In genomic region chr3:44992555-44993470, GRCh38 we compare ENCODE assay signal across 1 cellular context.
TF ChIP-seq lines count a peak whose summit lies in the region.

No MANE protein-coding gene starts in this region.

TF ChIP-seq in K562, 482 proteins besides CTCF, POLR2A, EP300 and RAD21 (continues in another document):
- no peak for TF ChIP-seq EWSR1 (IDR thresholded peaks at IDR 0.05; ENCODE audit: borderline replicate concordance, low read depth, partially characterized antibody)
- TF ChIP-seq ELF2 (CRISPR knock-in tag; IDR thresholded peaks at IDR 0.05): no peak
- TF ChIP-seq, protein P1, sequence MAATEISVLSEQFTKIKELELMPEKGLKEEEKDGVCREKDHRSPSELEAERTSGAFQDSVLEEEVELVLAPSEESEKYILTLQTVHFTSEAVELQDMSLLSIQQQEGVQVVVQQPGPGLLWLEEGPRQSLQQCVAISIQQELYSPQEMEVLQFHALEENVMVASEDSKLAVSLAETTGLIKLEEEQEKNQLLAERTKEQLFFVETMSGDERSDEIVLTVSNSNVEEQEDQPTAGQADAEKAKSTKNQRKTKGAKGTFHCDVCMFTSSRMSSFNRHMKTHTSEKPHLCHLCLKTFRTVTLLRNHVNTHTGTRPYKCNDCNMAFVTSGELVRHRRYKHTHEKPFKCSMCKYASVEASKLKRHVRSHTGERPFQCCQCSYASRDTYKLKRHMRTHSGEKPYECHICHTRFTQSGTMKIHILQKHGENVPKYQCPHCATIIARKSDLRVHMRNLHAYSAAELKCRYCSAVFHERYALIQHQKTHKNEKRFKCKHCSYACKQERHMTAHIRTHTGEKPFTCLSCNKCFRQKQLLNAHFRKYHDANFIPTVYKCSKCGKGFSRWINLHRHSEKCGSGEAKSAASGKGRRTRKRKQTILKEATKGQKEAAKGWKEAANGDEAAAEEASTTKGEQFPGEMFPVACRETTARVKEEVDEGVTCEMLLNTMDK (IDR thresholded peaks at IDR 0.05; ENCODE audit: borderline replicate concordance, insufficient read depth, low read depth, low read length, poor library complexity, severe bottlenecking): peak; percentile 51
- peak; percentile 31; the same call in 1 of the 2 replicates for TF ChIP-seq KLF16 (IDR thresholded peaks at IDR 0.05)
- no peak for TF ChIP-seq ZNF232 (CRISPR knock-in tag; IDR thresholded peaks at IDR 0.05)
- TF ChIP-seq CEBPZ (IDR thresholded peaks at IDR 0.05; ENCODE audit: borderline replicate concordance, low read depth, low read length): no peak
- 0 out of 2 replicates have a peak, but pooled peaks have one; percentile 11 for TF ChIP-seq CXXC5 (CRISPR knock-in tag; IDR thresholded peaks at IDR 0.05)
- TF ChIP-seq, protein P2, sequence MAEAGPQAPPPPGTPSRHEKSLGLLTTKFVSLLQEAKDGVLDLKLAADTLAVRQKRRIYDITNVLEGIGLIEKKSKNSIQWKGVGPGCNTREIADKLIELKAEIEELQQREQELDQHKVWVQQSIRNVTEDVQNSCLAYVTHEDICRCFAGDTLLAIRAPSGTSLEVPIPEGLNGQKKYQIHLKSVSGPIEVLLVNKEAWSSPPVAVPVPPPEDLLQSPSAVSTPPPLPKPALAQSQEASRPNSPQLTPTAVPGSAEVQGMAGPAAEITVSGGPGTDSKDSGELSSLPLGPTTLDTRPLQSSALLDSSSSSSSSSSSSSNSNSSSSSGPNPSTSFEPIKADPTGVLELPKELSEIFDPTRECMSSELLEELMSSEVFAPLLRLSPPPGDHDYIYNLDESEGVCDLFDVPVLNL (CRISPR knock-in tag; IDR thresholded peaks at IDR 0.05; ENCODE audit: low read depth): no peak
- TF ChIP-seq HCFC1 (IDR thresholded peaks at IDR 0.05; ENCODE audit: low read depth, low read length): no peak
- TF ChIP-seq FOXO4 (CRISPR knock-in tag; IDR thresholded peaks at IDR 0.05): no peak
- TF ChIP-seq NKRF (IDR thresholded peaks at IDR 0.05; ENCODE audit: borderline replicate concordance): no peak
- no peak for TF ChIP-seq ZNF592 (IDR thresholded peaks at IDR 0.05)
- TF ChIP-seq, protein P3, sequence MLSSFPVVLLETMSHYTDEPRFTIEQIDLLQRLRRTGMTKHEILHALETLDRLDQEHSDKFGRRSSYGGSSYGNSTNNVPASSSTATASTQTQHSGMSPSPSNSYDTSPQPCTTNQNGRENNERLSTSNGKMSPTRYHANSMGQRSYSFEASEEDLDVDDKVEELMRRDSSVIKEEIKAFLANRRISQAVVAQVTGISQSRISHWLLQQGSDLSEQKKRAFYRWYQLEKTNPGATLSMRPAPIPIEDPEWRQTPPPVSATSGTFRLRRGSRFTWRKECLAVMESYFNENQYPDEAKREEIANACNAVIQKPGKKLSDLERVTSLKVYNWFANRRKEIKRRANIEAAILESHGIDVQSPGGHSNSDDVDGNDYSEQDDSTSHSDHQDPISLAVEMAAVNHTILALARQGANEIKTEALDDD (IDR thresholded peaks at IDR 0.05): peak; percentile 47; the same call in 1 of the 2 replicates
- TF ChIP-seq, protein P4, sequence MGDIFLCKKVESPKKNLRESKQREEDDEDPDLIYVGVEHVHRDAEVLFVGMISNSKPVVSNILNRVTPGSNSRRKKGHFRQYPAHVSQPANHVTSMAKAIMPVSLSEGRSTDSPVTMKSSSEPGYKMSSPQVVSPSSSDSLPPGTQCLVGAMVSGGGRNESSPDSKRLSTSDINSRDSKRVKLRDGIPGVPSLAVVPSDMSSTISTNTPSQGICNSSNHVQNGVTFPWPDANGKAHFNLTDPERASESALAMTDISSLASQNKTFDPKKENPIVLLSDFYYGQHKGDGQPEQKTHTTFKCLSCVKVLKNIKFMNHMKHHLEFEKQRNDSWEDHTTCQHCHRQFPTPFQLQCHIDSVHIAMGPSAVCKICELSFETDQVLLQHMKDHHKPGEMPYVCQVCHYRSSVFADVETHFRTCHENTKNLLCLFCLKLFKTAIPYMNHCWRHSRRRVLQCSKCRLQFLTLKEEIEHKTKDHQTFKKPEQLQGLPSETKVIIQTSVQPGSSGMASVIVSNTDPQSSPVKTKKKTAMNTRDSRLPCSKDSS (IDR thresholded peaks at IDR 0.05; ENCODE audit: low read depth, partially characterized antibody): no peak
- peak in 1 of 3 experiments; percentile 29 for TF ChIP-seq YY1 (IDR thresholded peaks at IDR 0.05; ENCODE audit: borderline replicate concordance in 1 of 3, control insufficient read depth in 1 of 3, extremely low read depth in 1 of 3, insufficient read depth in 3 of 3, insufficient read length in 1 of 3, insufficient replicate concordance in 2 of 3, low read depth in 1 of 3, low read length in 2 of 3)
- no peak for TF ChIP-seq REST (CRISPR knock-in tag; IDR thresholded peaks at IDR 0.05; ENCODE audit: low read depth)
- no peak for TF ChIP-seq HNRNPK (IDR thresholded peaks at IDR 0.05; ENCODE audit: low read depth, low read length, poor library complexity, severe bottlenecking)
- TF ChIP-seq, protein P5, sequence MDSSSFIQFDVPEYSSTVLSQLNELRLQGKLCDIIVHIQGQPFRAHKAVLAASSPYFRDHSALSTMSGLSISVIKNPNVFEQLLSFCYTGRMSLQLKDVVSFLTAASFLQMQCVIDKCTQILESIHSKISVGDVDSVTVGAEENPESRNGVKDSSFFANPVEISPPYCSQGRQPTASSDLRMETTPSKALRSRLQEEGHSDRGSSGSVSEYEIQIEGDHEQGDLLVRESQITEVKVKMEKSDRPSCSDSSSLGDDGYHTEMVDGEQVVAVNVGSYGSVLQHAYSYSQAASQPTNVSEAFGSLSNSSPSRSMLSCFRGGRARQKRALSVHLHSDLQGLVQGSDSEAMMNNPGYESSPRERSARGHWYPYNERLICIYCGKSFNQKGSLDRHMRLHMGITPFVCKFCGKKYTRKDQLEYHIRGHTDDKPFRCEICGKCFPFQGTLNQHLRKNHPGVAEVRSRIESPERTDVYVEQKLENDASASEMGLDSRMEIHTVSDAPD (CRISPR knock-in tag; IDR thresholded peaks at IDR 0.05): no peak
